Comparison of ENCODE assay signal across 26 cellular contexts in the genomic region with DNA sequence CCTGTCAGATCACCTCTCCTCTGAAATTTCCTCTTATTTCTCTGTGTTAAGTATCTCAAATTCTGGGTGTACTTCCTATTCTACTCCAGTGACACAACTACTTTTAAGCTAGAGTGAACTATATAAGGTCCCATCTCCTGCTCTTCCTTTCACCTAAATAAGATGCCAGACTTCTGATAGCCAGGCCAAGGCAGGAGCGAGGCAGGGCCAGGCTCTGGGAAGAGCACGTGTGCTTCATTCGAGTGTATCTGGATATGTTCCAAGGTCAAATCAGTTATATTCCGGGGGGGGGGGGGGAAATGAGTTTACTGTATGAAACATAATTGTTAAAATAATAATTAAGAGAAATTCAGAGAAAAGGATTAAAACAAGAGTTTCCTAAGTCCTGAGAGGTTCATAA.
A peak's percentile ranks its signal among the peaks of the same experiment; 100 is the strongest.
DNase-seq lines count a peak whose midpoint lies in the region; ATAC-seq and TF ChIP-seq lines count a peak whose summit lies in the region.
"Had no signal": no experiment of that assay in that cellular context is flagged by ENCODE, and none has a peak within 500 bp of the region (broad histone marks: within the 10 kb centered on the region; RNA-seq: fewer than 3 reads in every experiment).

No MANE protein-coding gene starts in this region.

- H3K9me3 ChIP-seq in adrenal gland (replicated peaks in 1 of 3) = no peaks in the 10 kb centered on the region
- H3K9me3 ChIP-seq: BE2C, BLaER1 had no signal

- TF ChIP-seq CTCF in adrenal gland (IDR thresholded peaks at IDR 0.05) (no peak), progenitor cell of endocrine pancreas (IDR thresholded peaks at IDR 0.05; ENCODE audit: unreplicated experiment) (no peak), GM13977 (IDR thresholded peaks at IDR 0.05; ENCODE audit: extremely low read depth, insufficient read depth, missing control alignments) (no peak)

- H3K9me3 Mint-ChIP-seq in progenitor cell of endocrine pancreas (ENCODE audit: low read depth) = no peaks in the 10 kb centered on the region
- H3K9me3 Mint-ChIP-seq in activated T-helper 17 cell treated with anti-CD3 and anti-CD28 coated beads, Interleukin-2, amount 50 U/mL, for 72 hours = no peaks in the 10 kb centered on the region
- H3K9me3 Mint-ChIP-seq: CD14-positive monocyte; CD4-positive, alpha-beta memory T cell; CD8-positive, alpha-beta memory T cell had no signal

- peak overlapping the region; percentile 53 for H3K27ac Mint-ChIP-seq in progenitor cell of endocrine pancreas
- no peak overlapping the region for H3K27ac Mint-ChIP-seq in activated T-helper 17 cell treated with anti-CD3 and anti-CD28 coated beads, Interleukin-2, amount 50 U/mL, for 72 hours
- H3K27ac Mint-ChIP-seq: CD14-positive monocyte; CD4-positive, CD25-positive, alpha-beta regulatory T cell; CD8-positive, alpha-beta memory T cell had no signal

- H3K36me3 Mint-ChIP-seq in progenitor cell of endocrine pancreas (ENCODE audit: insufficient read depth) = peaks cover 34% of the 10 kb centered on the region
- no peaks in the 10 kb centered on the region for H3K36me3 Mint-ChIP-seq in activated T-helper 17 cell treated with anti-CD3 and anti-CD28 coated beads, Interleukin-2, amount 50 U/mL, for 72 hours (ENCODE audit: low read depth)
- H3K36me3 Mint-ChIP-seq: CD4-positive, alpha-beta memory T cell; CD4-positive, CD25-positive, alpha-beta regulatory T cell; CD8-positive, alpha-beta memory T cell had no signal

- H3K4me3 ChIP-seq in adrenal gland = no peak overlapping the region
- H3K4me3 ChIP-seq: BLaER1, GM12878 had no signal

- H3K36me3 ChIP-seq in adrenal gland (replicated peaks in 1 of 2) = peaks cover 0 to 52% of the 10 kb centered on the region in 2 donors

- ATAC-seq in Right ventricle myocardium superior (ENCODE audit: poor library complexity) = peak; percentile 66
- peak; percentile 62 for ATAC-seq in left ventricle myocardium superior
- no peak for ATAC-seq in Right ventricle myocardium inferior
- ATAC-seq in activated T-helper 17 cell treated with anti-CD3 and anti-CD28 coated beads, Interleukin-2, amount 50 U/mL, for 72 hours (replicated peaks) = no peak
- ATAC-seq: GM12878 had no signal

- 26 to 46% (median 27%) methylated on average over 4 of the region's 4 CpGs for WGBS in adrenal gland, 4 donors

- no peaks in the 10 kb centered on the region for H3K4me1 ChIP-seq in adrenal gland (replicated peaks in 1 of 2)
- H3K4me1 ChIP-seq: BE2C, BLaER1 had no signal

- intact Hi-C loops in Right ventricle myocardium superior (cut with DNase I) = loop anchor here (10.0 kb wide), 2 partner anchors 64 to 94 kb away; partner anchors contain the start of gene ARHGEF11
- intact Hi-C loops in cardiac septum (cut with DNase I) = no loop called here
- intact Hi-C loops in left ventricle myocardium superior (cut with micrococcal nuclease) = loop anchor here (5.0 kb wide), 1 partner anchor 92 kb away; no protein-coding TSS in a partner anchor
- intact Hi-C loops in Right ventricle myocardium inferior (cut with DNase I) = loop anchor here (10.0 kb wide), 1 partner anchor 94 kb away; no protein-coding TSS in a partner anchor
- intact Hi-C loops in adrenal gland (cut with DNase I) = loop anchor here in 1 of 2 donors (10.0 kb wide), 1 partner anchor 64 kb away; the partner anchor contains the start of gene ARHGEF11

- H3K4me3 Mint-ChIP-seq in progenitor cell of endocrine pancreas (ENCODE audit: low read depth) = no peak overlapping the region
- no peak overlapping the region for H3K4me3 Mint-ChIP-seq in activated T-helper 17 cell treated with anti-CD3 and anti-CD28 coated beads, Interleukin-2, amount 50 U/mL, for 72 hours
- H3K4me3 Mint-ChIP-seq: CD14-positive monocyte; CD4-positive, alpha-beta memory T cell; CD4-positive, CD25-positive, alpha-beta regulatory T cell; CD8-positive, alpha-beta memory T cell had no signal

- no peaks in the 10 kb centered on the region for H3K27me3 Mint-ChIP-seq in progenitor cell of endocrine pancreas
- peaks cover 31% of the 10 kb centered on the region for H3K27me3 Mint-ChIP-seq in activated T-helper 17 cell treated with anti-CD3 and anti-CD28 coated beads, Interleukin-2, amount 50 U/mL, for 72 hours

- no peak for TF ChIP-seq POLR2A in adrenal gland (IDR thresholded peaks at IDR 0.05)

- H3K27ac ChIP-seq in adrenal gland = no peak overlapping the region
- H3K27ac ChIP-seq: BLaER1 had no signal

- in situ Hi-C loops in GM13977 (cut with MboI; ENCODE audit: low pct_unique_long_range_greater_than_20kb, low sequenced_read_pairs, unreplicated experiment) = no loop called here

- no peaks in the 10 kb centered on the region for H3K27me3 ChIP-seq in adrenal gland
- H3K27me3 ChIP-seq: BE2C, BLaER1 had no signal

- no peak for DNase-seq in Right ventricle myocardium superior
- DNase-seq in cardiac septum (ENCODE audit: low spot score) = no peak
- no peak for DNase-seq in left ventricle myocardium superior
- no peak for DNase-seq in Right ventricle myocardium inferior (ENCODE audit: missing footprints)
- DNase-seq in adrenal gland = peak in 4 of 7 donors; percentile 30 to 46 (median 37)
- DNase-seq in progenitor cell of endocrine pancreas (ENCODE audit: low spot score, unreplicated experiment) = no peak
- DNase-seq in GM13977 (ENCODE audit: low spot score) = no peak
- DNase-seq: 8988T; ACHN; BE2C; C1 segment of cervical spinal cord; CD4-positive, alpha-beta memory T cell; CD4-positive, CD25-positive, alpha-beta regulatory T cell; CD8-positive, alpha-beta memory T cell; COR-L47; DMS 273 treated with DMSO at 0.1 percent for 48 hours; DMS153; DMS53; DMS79; DND-41; EL; GDM1 had no signal

- no peaks in the 10 kb centered on the region for H3K4me1 Mint-ChIP-seq in progenitor cell of endocrine pancreas (ENCODE audit: low read depth)
- H3K4me1 Mint-ChIP-seq in activated T-helper 17 cell treated with anti-CD3 and anti-CD28 coated beads, Interleukin-2, amount 50 U/mL, for 72 hours = no peaks in the 10 kb centered on the region
- H3K4me1 Mint-ChIP-seq: CD14-positive monocyte; CD4-positive, alpha-beta memory T cell; CD4-positive, CD25-positive, alpha-beta regulatory T cell; CD8-positive, alpha-beta memory T cell had no signal

Comparison
In these comparisons a context has a peak if more than half of its experiments do, and no peak if none do; other contexts are left out.
1. ATAC-seq: peak in Right ventricle myocardium superior (single experiment) and left ventricle myocardium superior (single experiment); none in Right ventricle myocardium inferior (single experiment) and activated T-helper 17 cell treated with anti-CD3 and anti-CD28 coated beads, Interleukin-2, amount 50 U/mL, for 72 hours (single experiment).
2. DNase-seq: peak in adrenal gland (4 of 7); none in Right ventricle myocardium superior (single experiment), cardiac septum (single experiment), left ventricle myocardium superior (single experiment), Right ventricle myocardium inferior (single experiment), progenitor cell of endocrine pancreas (single experiment) and GM13977 (single experiment).